15 cellular contexts compared by ENCODE assay signal in the genomic region with DNA sequence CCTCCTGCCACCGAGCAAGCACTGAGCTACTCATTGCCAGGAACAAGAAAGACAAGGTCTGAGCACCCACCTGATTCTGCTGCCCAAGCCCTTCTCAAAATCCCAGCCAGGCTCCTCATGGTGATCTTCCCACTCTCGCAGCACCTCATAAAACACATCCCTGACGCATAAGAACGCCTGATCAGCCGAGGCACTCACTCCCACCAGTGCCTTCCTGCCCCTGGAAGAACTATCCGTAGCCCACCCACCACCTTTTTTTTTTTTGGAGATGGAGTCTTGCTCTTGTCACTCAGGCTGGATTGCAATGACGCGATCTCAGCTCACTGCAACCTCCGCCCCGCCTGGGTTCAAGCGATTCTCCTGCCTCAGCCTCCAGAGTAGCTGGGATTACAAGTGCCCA. TPM values are rescaled to one million over a fixed set of nuclear protein-coding genes. Genes with fewer than 3 reads are reported as not detected.
DNase-seq lines count a peak whose midpoint lies in the region; ATAC-seq and TF ChIP-seq lines count a peak whose summit lies in the region.
"Had no signal": no experiment of that assay in that cellular context is flagged by ENCODE, and none has a peak within 500 bp of the region (broad histone marks: within the 10 kb centered on the region; RNA-seq: fewer than 3 reads in every experiment).

No MANE protein-coding gene starts in this region.

- H3K4me3 Mint-ChIP-seq in IgD-negative memory B cell (peak overlapping the region in 2 of 4 donors; percentile 70), brain (peak overlapping the region in 1 of 5 experiments; percentile 63), nephron progenitor cell (no peak overlapping the region)
- H3K4me3 Mint-ChIP-seq in stimulated activated effector memory CD8-positive, alpha-beta T cell treated with anti-CD3 and anti-CD28 coated beads, Interleukin-12 subunit alpha, Interleukin-12 subunit beta, amount 100 ng/mL, for 72 hours = no peak overlapping the region
- H3K4me3 Mint-ChIP-seq: B cell; CD4-positive, alpha-beta T cell; H9 had no signal

- DNase-seq in nephron progenitor cell (no peak), ecto neural progenitor cell (ENCODE audit: low spot score) (no peak), AG08395 (ENCODE audit: low spot score) (no peak), HuH-7 (ENCODE audit: low spot score) (no peak)
- DNase-seq in stimulated activated effector memory CD8-positive, alpha-beta T cell treated with anti-CD3 and anti-CD28 coated beads, Interleukin-12 subunit alpha, Interleukin-12 subunit beta, amount 100 ng/mL, for 72 hours (ENCODE audit: low spot score in 2 of 2) = peak in 1 of 2 donors; percentile 32
- DNase-seq: ACHN; C1 segment of cervical spinal cord; Calu3; CD4-positive, alpha-beta T cell; DMS 273 treated with DMSO at 0.1 percent for 48 hours; GM23248; H9 had no signal

- H3K27me3 Mint-ChIP-seq in IgD-negative memory B cell (no peaks in the 10 kb centered on the region), brain (peaks cover 3% of the 10 kb centered on the region), nephron progenitor cell (ENCODE audit: low read depth, poor library complexity) (no peaks in the 10 kb centered on the region)
- H3K27me3 Mint-ChIP-seq: B cell; CD4-positive, alpha-beta T cell had no signal

- H3K9me3 Mint-ChIP-seq in IgD-negative memory B cell (no peaks in the 10 kb centered on the region), brain (no peaks in the 10 kb centered on the region), nephron progenitor cell (no peaks in the 10 kb centered on the region)
- no peaks in the 10 kb centered on the region for H3K9me3 Mint-ChIP-seq in stimulated activated effector memory CD8-positive, alpha-beta T cell treated with anti-CD3 and anti-CD28 coated beads, Interleukin-12 subunit alpha, Interleukin-12 subunit beta, amount 100 ng/mL, for 72 hours
- H3K9me3 Mint-ChIP-seq: CD4-positive, alpha-beta T cell; H9 had no signal

- ATAC-seq in stimulated activated effector memory CD8-positive, alpha-beta T cell treated with anti-CD3 and anti-CD28 coated beads, Interleukin-12 subunit alpha, Interleukin-12 subunit beta, amount 100 ng/mL, for 72 hours = no peak

- H3K4me1 Mint-ChIP-seq in IgD-negative memory B cell = peaks cover 8 to 18% (median 12%) of the 10 kb centered on the region in 3 donors
- H3K4me1 Mint-ChIP-seq in brain = peaks cover 41% of the 10 kb centered on the region
- H3K4me1 Mint-ChIP-seq in nephron progenitor cell = peaks cover 38% of the 10 kb centered on the region
- H3K4me1 Mint-ChIP-seq in stimulated activated effector memory CD8-positive, alpha-beta T cell treated with anti-CD3 and anti-CD28 coated beads, Interleukin-12 subunit alpha, Interleukin-12 subunit beta, amount 100 ng/mL, for 72 hours = peaks cover 18% of the 10 kb centered on the region

- TF ChIP-seq CTCF in brain (conservative IDR thresholded peaks at IDR 0.05) (no peak), nephron progenitor cell (IDR thresholded peaks at IDR 0.05) (no peak)

- H3K36me3 Mint-ChIP-seq in IgD-negative memory B cell (peaks cover 2% of the 10 kb centered on the region), brain (peaks cover 56% of the 10 kb centered on the region), nephron progenitor cell (ENCODE audit: low read depth) (peaks cover 57% of the 10 kb centered on the region)
- peaks cover 82% of the 10 kb centered on the region for H3K36me3 Mint-ChIP-seq in stimulated activated effector memory CD8-positive, alpha-beta T cell treated with anti-CD3 and anti-CD28 coated beads, Interleukin-12 subunit alpha, Interleukin-12 subunit beta, amount 100 ng/mL, for 72 hours

- H3K27ac Mint-ChIP-seq in IgD-negative memory B cell (peak overlapping the region in 2 of 3 donors; percentile 23 to 56), brain (peak overlapping the region in 4 of 5 experiments; percentile 9 to 51 (median 44)), nephron progenitor cell (peak overlapping the region; percentile 86)
- peak overlapping the region; percentile 45 for H3K27ac Mint-ChIP-seq in stimulated activated effector memory CD8-positive, alpha-beta T cell treated with anti-CD3 and anti-CD28 coated beads, Interleukin-12 subunit alpha, Interleukin-12 subunit beta, amount 100 ng/mL, for 72 hours
- H3K27ac Mint-ChIP-seq: B cell; CD4-positive, alpha-beta T cell; H9 had no signal

RNA-seq across cellular contexts. Expression of a gene that starts 3.9 kb away (rescaled TPM):
- 10.4 TPM for polyA plus RNA-seq in IgD-negative memory B cell
- 7.9 TPM for polyA plus RNA-seq in brain (ENCODE audit: insufficient read depth, low read depth, low replicate concordance)
